In the genomic region with DNA sequence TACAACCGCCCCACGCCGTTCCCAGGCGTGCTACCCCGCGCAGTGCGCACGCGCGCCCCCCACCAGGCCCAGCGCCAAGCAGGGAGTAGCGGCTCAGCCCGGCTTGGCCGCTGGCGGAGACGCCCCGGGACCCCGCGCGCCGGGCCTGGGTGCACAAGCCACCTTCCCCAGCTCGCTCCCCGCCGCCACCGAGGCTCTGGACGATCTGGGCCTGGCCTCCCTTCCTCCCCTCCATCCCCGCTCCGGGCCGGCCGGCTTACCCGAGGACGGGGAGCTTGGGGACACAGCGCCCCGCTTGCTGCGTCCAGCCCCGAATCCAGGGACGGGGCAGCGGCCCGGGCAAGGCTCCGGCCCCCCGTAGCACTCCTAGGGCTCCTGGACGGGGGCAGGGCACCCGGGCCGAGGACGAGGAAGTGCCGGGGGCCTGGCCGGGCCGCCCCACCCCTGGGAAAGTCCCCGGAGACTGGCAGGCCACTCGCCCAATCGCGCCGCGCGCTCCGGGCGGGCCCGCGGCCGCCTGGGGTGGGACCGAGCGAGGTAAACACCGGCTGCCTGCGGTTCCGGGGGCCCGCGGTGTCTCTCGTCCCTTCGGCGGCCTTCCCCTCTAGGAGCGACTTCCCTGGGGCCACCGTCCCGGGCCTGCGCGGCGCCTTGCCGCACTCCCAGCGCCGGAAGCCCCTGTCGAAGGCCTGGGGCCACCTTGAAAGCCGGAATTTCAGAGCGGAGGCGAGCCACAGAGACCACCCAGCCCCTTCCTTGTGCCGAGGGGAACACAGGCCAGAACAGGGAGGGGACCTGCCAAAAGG, we compare ENCODE assay signal across 1 cellular context.
TF ChIP-seq lines count a peak whose summit lies in the region.

Gene TNIP1 (minus strand): TSS at position 415 of the 806 bp plus-strand sequence. CDS start 15,939 bp downstream, outside the sequence.

TF ChIP-seq in K562, 482 proteins besides CTCF, POLR2A, EP300 and RAD21 (continued from another document and continues in another):
- TF ChIP-seq SRSF9 (IDR thresholded peaks at IDR 0.05; ENCODE audit: borderline replicate concordance, low read depth, low read length) (no peak), ZNF316 (IDR thresholded peaks at IDR 0.05) (no peak), ZKSCAN1 (IDR thresholded peaks at IDR 0.05; ENCODE audit: low read depth, low read length) (no peak), EZH2 (IDR thresholded peaks at IDR 0.05; ENCODE audit: borderline replicate concordance, low read depth, low read length) (no peak), HNRNPH1 (optimal IDR thresholded peaks at IDR 0.05; ENCODE audit: low read depth, low read length) (no peak), U2AF2 (optimal IDR thresholded peaks at IDR 0.05; ENCODE audit: low read depth, low read length) (no peak), RFX1 (IDR thresholded peaks at IDR 0.05) (no peak), NCOA1 (IDR thresholded peaks at IDR 0.05; ENCODE audit: low read depth) (no peak; the same call in 1 of the 2 replicates), GABPA (tag; conservative IDR thresholded peaks at IDR 0.05; ENCODE audit: low read depth) (peak; percentile 89), PML (IDR thresholded peaks at IDR 0.05; ENCODE audit: low read length) (no peak; the same call in 1 of the 2 replicates), ZNF780A (CRISPR knock-in tag; IDR thresholded peaks at IDR 0.05) (no peak), ILK (tag; IDR thresholded peaks at IDR 0.05; ENCODE audit: borderline replicate concordance, low read depth) (no peak), ZNF79 (CRISPR knock-in tag; IDR thresholded peaks at IDR 0.05; ENCODE audit: low read depth) (no peak), MYNN (IDR thresholded peaks at IDR 0.05) (no peak; the same call in 1 of the 2 replicates), MYNN (CRISPR knock-in tag; IDR thresholded peaks at IDR 0.05) (no peak), SMAD1 (IDR thresholded peaks at IDR 0.05; ENCODE audit: low read depth, low read length, partially characterized antibody) (peak; percentile 47), ZNF740 (CRISPR knock-in tag; IDR thresholded peaks at IDR 0.05) (0 out of 2 replicates have a peak, but pooled peaks have one; percentile 17), ZNF740 (tag; IDR thresholded peaks at IDR 0.05) (no peak), E2F8 (IDR thresholded peaks at IDR 0.05; ENCODE audit: low read depth, partially characterized antibody) (no peak), ZNF436 (CRISPR knock-in tag; IDR thresholded peaks at IDR 0.05) (no peak), GABPB2 (CRISPR knock-in tag; conservative IDR thresholded peaks at IDR 0.05) (no peak), CBFA2T2 (conservative IDR thresholded peaks at IDR 0.05) (no peak), HDAC1 (IDR thresholded peaks at IDR 0.05) (peak in 1 of 2 experiments; percentile 80; a peak in 2 of 4 replicates), PHTF2 (CRISPR knock-in tag; IDR thresholded peaks at IDR 0.05) (no peak), BMI1 (IDR thresholded peaks at IDR 0.05; ENCODE audit: low read length) (no peak), DACH1 (IDR thresholded peaks at IDR 0.05; ENCODE audit: partially characterized antibody) (no peak), SP1 (CRISPR knock-in tag; IDR thresholded peaks at IDR 0.05) (no peak; the same call in 1 of the 2 replicates), THRA (IDR thresholded peaks at IDR 0.05) (no peak), CTBP1 (IDR thresholded peaks at IDR 0.05; ENCODE audit: borderline replicate concordance) (peak; percentile 74; the same call in 1 of the 2 replicates), TAF9B (IDR thresholded peaks at IDR 0.05; ENCODE audit: partially characterized antibody) (peak; percentile 55), RCOR1 (IDR thresholded peaks at IDR 0.05; ENCODE audit: borderline replicate concordance in 1 of 2, low read depth in 2 of 2, low read length in 2 of 2) (peak in 1 of 2 experiments; percentile 31; a peak in 1 of 4 replicates), POLR3A (IDR thresholded peaks at IDR 0.05; ENCODE audit: borderline replicate concordance, extremely low read depth, insufficient read depth, insufficient read length) (no peak)
- TF ChIP-seq, protein P1, sequence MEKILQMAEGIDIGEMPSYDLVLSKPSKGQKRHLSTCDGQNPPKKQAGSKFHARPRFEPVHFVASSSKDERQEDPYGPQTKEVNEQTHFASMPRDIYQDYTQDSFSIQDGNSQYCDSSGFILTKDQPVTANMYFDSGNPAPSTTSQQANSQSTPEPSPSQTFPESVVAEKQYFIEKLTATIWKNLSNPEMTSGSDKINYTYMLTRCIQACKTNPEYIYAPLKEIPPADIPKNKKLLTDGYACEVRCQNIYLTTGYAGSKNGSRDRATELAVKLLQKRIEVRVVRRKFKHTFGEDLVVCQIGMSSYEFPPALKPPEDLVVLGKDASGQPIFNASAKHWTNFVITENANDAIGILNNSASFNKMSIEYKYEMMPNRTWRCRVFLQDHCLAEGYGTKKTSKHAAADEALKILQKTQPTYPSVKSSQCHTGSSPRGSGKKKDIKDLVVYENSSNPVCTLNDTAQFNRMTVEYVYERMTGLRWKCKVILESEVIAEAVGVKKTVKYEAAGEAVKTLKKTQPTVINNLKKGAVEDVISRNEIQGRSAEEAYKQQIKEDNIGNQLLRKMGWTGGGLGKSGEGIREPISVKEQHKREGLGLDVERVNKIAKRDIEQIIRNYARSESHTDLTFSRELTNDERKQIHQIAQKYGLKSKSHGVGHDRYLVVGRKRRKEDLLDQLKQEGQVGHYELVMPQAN (IDR thresholded peaks at IDR 0.05; ENCODE audit: borderline replicate concordance), result 0 out of 2 replicates have a peak, but pooled peaks have one; percentile 44
- TF ChIP-seq, protein P2, sequence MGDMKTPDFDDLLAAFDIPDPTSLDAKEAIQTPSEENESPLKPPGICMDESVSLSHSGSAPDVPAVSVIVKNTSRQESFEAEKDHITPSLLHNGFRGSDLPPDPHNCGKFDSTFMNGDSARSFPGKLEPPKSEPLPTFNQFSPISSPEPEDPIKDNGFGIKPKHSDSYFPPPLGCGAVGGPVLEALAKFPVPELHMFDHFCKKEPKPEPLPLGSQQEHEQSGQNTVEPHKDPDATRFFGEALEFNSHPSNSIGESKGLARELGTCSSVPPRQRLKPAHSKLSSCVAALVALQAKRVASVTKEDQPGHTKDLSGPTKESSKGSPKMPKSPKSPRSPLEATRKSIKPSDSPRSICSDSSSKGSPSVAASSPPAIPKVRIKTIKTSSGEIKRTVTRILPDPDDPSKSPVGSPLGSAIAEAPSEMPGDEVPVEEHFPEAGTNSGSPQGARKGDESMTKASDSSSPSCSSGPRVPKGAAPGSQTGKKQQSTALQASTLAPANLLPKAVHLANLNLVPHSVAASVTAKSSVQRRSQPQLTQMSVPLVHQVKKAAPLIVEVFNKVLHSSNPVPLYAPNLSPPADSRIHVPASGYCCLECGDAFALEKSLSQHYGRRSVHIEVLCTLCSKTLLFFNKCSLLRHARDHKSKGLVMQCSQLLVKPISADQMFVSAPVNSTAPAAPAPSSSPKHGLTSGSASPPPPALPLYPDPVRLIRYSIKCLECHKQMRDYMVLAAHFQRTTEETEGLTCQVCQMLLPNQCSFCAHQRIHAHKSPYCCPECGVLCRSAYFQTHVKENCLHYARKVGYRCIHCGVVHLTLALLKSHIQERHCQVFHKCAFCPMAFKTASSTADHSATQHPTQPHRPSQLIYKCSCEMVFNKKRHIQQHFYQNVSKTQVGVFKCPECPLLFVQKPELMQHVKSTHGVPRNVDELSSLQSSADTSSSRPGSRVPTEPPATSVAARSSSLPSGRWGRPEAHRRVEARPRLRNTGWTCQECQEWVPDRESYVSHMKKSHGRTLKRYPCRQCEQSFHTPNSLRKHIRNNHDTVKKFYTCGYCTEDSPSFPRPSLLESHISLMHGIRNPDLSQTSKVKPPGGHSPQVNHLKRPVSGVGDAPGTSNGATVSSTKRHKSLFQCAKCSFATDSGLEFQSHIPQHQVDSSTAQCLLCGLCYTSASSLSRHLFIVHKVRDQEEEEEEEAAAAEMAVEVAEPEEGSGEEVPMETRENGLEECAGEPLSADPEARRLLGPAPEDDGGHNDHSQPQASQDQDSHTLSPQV (IDR thresholded peaks at IDR 0.05), result no peak
- TF ChIP-seq, protein P3, sequence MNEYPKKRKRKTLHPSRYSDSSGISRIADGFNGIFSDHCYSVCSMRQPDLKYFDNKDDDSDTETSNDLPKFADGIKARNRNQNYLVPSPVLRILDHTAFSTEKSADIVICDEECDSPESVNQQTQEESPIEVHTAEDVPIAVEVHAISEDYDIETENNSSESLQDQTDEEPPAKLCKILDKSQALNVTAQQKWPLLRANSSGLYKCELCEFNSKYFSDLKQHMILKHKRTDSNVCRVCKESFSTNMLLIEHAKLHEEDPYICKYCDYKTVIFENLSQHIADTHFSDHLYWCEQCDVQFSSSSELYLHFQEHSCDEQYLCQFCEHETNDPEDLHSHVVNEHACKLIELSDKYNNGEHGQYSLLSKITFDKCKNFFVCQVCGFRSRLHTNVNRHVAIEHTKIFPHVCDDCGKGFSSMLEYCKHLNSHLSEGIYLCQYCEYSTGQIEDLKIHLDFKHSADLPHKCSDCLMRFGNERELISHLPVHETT (CRISPR knock-in tag; conservative IDR thresholded peaks at IDR 0.05 in 1 of 2, IDR thresholded peaks at IDR 0.05 in 1 of 2), result peak in 1 of 2 experiments; percentile 58; a peak in 2 of 4 replicates
- TF ChIP-seq, protein P4, sequence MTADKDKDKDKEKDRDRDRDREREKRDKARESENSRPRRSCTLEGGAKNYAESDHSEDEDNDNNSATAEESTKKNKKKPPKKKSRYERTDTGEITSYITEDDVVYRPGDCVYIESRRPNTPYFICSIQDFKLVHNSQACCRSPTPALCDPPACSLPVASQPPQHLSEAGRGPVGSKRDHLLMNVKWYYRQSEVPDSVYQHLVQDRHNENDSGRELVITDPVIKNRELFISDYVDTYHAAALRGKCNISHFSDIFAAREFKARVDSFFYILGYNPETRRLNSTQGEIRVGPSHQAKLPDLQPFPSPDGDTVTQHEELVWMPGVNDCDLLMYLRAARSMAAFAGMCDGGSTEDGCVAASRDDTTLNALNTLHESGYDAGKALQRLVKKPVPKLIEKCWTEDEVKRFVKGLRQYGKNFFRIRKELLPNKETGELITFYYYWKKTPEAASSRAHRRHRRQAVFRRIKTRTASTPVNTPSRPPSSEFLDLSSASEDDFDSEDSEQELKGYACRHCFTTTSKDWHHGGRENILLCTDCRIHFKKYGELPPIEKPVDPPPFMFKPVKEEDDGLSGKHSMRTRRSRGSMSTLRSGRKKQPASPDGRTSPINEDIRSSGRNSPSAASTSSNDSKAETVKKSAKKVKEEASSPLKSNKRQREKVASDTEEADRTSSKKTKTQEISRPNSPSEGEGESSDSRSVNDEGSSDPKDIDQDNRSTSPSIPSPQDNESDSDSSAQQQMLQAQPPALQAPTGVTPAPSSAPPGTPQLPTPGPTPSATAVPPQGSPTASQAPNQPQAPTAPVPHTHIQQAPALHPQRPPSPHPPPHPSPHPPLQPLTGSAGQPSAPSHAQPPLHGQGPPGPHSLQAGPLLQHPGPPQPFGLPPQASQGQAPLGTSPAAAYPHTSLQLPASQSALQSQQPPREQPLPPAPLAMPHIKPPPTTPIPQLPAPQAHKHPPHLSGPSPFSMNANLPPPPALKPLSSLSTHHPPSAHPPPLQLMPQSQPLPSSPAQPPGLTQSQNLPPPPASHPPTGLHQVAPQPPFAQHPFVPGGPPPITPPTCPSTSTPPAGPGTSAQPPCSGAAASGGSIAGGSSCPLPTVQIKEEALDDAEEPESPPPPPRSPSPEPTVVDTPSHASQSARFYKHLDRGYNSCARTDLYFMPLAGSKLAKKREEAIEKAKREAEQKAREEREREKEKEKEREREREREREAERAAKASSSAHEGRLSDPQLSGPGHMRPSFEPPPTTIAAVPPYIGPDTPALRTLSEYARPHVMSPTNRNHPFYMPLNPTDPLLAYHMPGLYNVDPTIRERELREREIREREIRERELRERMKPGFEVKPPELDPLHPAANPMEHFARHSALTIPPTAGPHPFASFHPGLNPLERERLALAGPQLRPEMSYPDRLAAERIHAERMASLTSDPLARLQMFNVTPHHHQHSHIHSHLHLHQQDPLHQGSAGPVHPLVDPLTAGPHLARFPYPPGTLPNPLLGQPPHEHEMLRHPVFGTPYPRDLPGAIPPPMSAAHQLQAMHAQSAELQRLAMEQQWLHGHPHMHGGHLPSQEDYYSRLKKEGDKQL (CRISPR knock-in tag; IDR thresholded peaks at IDR 0.05; ENCODE audit: borderline replicate concordance), result peak; percentile 40; the same call in 1 of the 2 replicates
